Comparison of ENCODE assay signal across 8 cellular contexts in genomic region chr17:47621293-47622178, GRCh38. TPM values are rescaled to one million over a fixed set of nuclear protein-coding genes. Genes with fewer than 3 reads are reported as not detected.
DNase-seq lines count a peak whose midpoint lies in the region; ATAC-seq, FAIRE-seq and TF ChIP-seq lines count a peak whose summit lies in the region.

No MANE protein-coding gene starts in this region.

- H4K8ac ChIP-seq in H1 (ENCODE audit: extremely low read depth, insufficient read depth, low read length) = no peak overlapping the region

- peak overlapping the region; percentile 28 for H3K4me3 Mint-ChIP-seq in natural killer cell

- H3K56ac ChIP-seq in H1 (replicated peaks; ENCODE audit: insufficient read length, low read depth, low read length) = no peak overlapping the region

- no peak for TF ChIP-seq POLR2A in H1 (IDR thresholded peaks at IDR 0.05; ENCODE audit: control extremely low read depth in 1 of 2, low read depth in 2 of 2, low read length in 2 of 2)

- WGBS in H1 (ENCODE audit: extremely low coverage in 1 of 2, insufficient coverage in 1 of 2, insufficient read length in 1 of 2, insufficient replicate concordance in 2 of 2, low coverage in 1 of 2, low lambda C conversion rate in 2 of 2, missing lambda C conversion rate in 1 of 2), 2 experiments = 59% methylated on average over 9 of the region's 9 CpGs; no CpG with 5 or more reads in 1 of the 2 experiments

- H2AK5ac ChIP-seq in H1 (ENCODE audit: low read depth, low read length) = no peak overlapping the region

- peaks cover 1 to 3% of the 10 kb centered on the region in 2 experiments for H4K20me1 ChIP-seq in H1 (replicated peaks in 1 of 2; ENCODE audit: control insufficient read depth in 1 of 2, insufficient read depth in 2 of 2, low read length in 2 of 2)

- no peaks in the 10 kb centered on the region for H3K79me2 ChIP-seq in H1 (ENCODE audit: control insufficient read depth in 1 of 2, insufficient read depth in 2 of 2, low read length in 2 of 2)

- no peak overlapping the region for H3K14ac ChIP-seq in H1 (ENCODE audit: insufficient read length)

- no peak overlapping the region for H2BK120ac ChIP-seq in H1 (replicated peaks; ENCODE audit: low read depth, low read length)

- no peak overlapping the region for H3K27ac ChIP-seq in H1 (ENCODE audit: low read depth, low read length)

- CTCF ChIA-PET in H1 (lab: Charles Lee; ENCODE audit: partially characterized antibody) = interaction anchor here (1.8 kb wide), 1 partner anchor 13 kb away, joined by 5 read pairs; no protein-coding TSS in a partner anchor

- H2AFZ ChIP-seq in H1 (ENCODE audit: low read length) = no peak overlapping the region

- H3K18ac ChIP-seq in H1 (ENCODE audit: extremely low read depth, low read length) = no peak overlapping the region

- intact Hi-C loops in natural killer cell (cut with micrococcal nuclease) = no loop called here

- H3K4me1 Mint-ChIP-seq in natural killer cell = no peaks in the 10 kb centered on the region

- no peak overlapping the region for H4K5ac ChIP-seq in H1 (ENCODE audit: insufficient read length, low read depth, low read length)

- TF ChIP-seq RAD21 in H1 (IDR thresholded peaks at IDR 0.05 in 1 of 2, conservative IDR thresholded peaks at IDR 0.05 in 1 of 2; ENCODE audit: low read depth in 2 of 2, low read length in 2 of 2) = no peak

- no peak overlapping the region for H2BK12ac ChIP-seq in H1 (ENCODE audit: low read depth, low read length)

- no peak for TF ChIP-seq EP300 in H1 (IDR thresholded peaks at IDR 0.05; ENCODE audit: borderline replicate concordance in 1 of 2, low read depth in 2 of 2, low read length in 2 of 2)

- peak; percentile 69 for FAIRE-seq in H1 (lab: Jason Lieb, UNC)

- DNase-seq in Caki2 (ENCODE audit: low read depth) = peak; percentile 80
- peak; percentile 20 for DNase-seq in NCI-H69 (lab: John Stamatoyannopoulos, UW)
- peak in 1 of 2 experiments; percentile 41 for DNase-seq in H1 (ENCODE audit: low read depth in 1 of 2, low spot score in 2 of 2)
- DNase-seq in natural killer cell = no peak
- DNase-seq in activated T-cell treated with anti-CD3 and anti-CD28 coated beads for 4 hours = no peak

- no peak overlapping the region for H3K9ac ChIP-seq in H1 (replicated peaks in 1 of 4; ENCODE audit: extremely low read depth in 1 of 4, low read depth in 3 of 4, low read length in 3 of 4)

- H3K27me3 ChIP-seq in H1 (replicated peaks in 1 of 4; ENCODE audit: control insufficient read depth in 3 of 4, extremely low read depth in 1 of 4, insufficient read depth in 3 of 4, low read length in 3 of 4) = no peaks in the 10 kb centered on the region

- no peak overlapping the region for H3K4me3 ChIP-seq in H1 (ENCODE audit: extremely low read depth in 1 of 4, insufficient read depth in 2 of 4, low read depth in 3 of 4, low read length in 4 of 4)

- no peak overlapping the region for H2BK5ac ChIP-seq in H1 (ENCODE audit: low read depth, low read length)

- no peak overlapping the region for H4K91ac ChIP-seq in H1 (replicated peaks; ENCODE audit: insufficient read length, low read length)

- no peaks in the 10 kb centered on the region for H3K9me3 ChIP-seq in H1 (ENCODE audit: insufficient read depth in 2 of 2, low read depth in 1 of 2, low read length in 1 of 2)

- peaks cover 8 to 63% (median 22%) of the 10 kb centered on the region in 4 experiments for H3K36me3 ChIP-seq in H1 (ENCODE audit: control insufficient read depth in 2 of 4, insufficient read depth in 4 of 4, low read length in 3 of 4)

- H3K27ac Mint-ChIP-seq in natural killer cell = peak overlapping the region in 1 of 2 donors; percentile 34

- TF ChIP-seq CTCF in H1 (IDR thresholded peaks at IDR 0.05; ENCODE audit: control extremely low read depth in 1 of 3, insufficient read depth in 1 of 3, low read depth in 1 of 3, low read length in 3 of 3) (peak in 1 of 3 experiments; percentile 3; a peak in 1 of 4 replicates), natural killer cell (IDR thresholded peaks at IDR 0.05) (no peak)

- no peak overlapping the region for H2BK15ac ChIP-seq in H1 (ENCODE audit: low read length)

- POLR2A ChIA-PET in H1 (lab: Charles Lee; ENCODE audit: partially characterized antibody) = no interaction called here

- no peaks in the 10 kb centered on the region; a peak in 1 of 7 replicates for H3K4me1 ChIP-seq in H1 (replicated peaks in 1 of 4; ENCODE audit: control insufficient read depth in 3 of 4, insufficient read depth in 4 of 4, low read length in 3 of 4)

- no peak overlapping the region for H3K23ac ChIP-seq in H1 (ENCODE audit: insufficient read length)

- H3K27me3 Mint-ChIP-seq in natural killer cell (ENCODE audit: low read depth in 2 of 2) = no peaks in the 10 kb centered on the region

- no peak overlapping the region for H3K4ac ChIP-seq in H1 (replicated peaks; ENCODE audit: insufficient read length, low read depth, low read length)

- H3K9me3 Mint-ChIP-seq in natural killer cell = no peaks in the 10 kb centered on the region

- no peak overlapping the region for H2BK20ac ChIP-seq in H1 (ENCODE audit: low read length)

- ATAC-seq in natural killer cell (peak; percentile 54 to 68 (median 56)), GM18870 (IDR thresholded peaks at IDR 0.05; ENCODE audit: unreplicated experiment) (no peak), HG02642 (IDR thresholded peaks at IDR 0.05; ENCODE audit: poor library complexity, unreplicated experiment) (no peak), HG02852 (IDR thresholded peaks at IDR 0.05; ENCODE audit: unreplicated experiment) (no peak)

- in situ Hi-C loops in Caki2 (cut with HindIII; ENCODE audit: low pct_unique_long_range_greater_than_20kb, low sequenced_read_pairs) = no loop called here

- peaks cover 11% of the 10 kb centered on the region for H3K36me3 Mint-ChIP-seq in natural killer cell

- H3K4me2 ChIP-seq in H1 (ENCODE audit: insufficient read depth in 1 of 2, low read depth in 2 of 2, low read length in 2 of 2) = no peak overlapping the region

- no peaks in the 10 kb centered on the region for H3K79me1 ChIP-seq in H1 (ENCODE audit: low read depth, low read length)

- H3K23me2 ChIP-seq in H1 (ENCODE audit: low read depth, low read length) = no peaks in the 10 kb centered on the region

TF ChIP-seq in H1, 55 proteins besides CTCF, POLR2A, EP300 and RAD21:
- TF ChIP-seq YY1 (IDR thresholded peaks at IDR 0.05; ENCODE audit: low read depth, low read length) (peak; percentile 75; the same call in 1 of the 2 replicates), CHD2 (IDR thresholded peaks at IDR 0.05; ENCODE audit: low read length) (no peak), SRF (IDR thresholded peaks at IDR 0.05; ENCODE audit: low read depth, low read length) (no peak), KDM5A (IDR thresholded peaks at IDR 0.05; ENCODE audit: low read length) (no peak)

RNA-seq across cellular contexts. Expression of gene KPNB1, which starts 28.2 kb away (rescaled TPM):
- total RNA-seq in Caki2 (2014; rRNA removed; shearing (Covaris generic); ENCODE audit: low replicate concordance) = 188 and 192 TPM in 2 replicates
- 625 and 635 TPM in 2 replicates for total RNA-seq in H1 (2021; fragmentation: NEBNext Ultra II Directional; extraction: Animal tissue kit (Norgen Biotek cat#: 25700))
- 142 and 171 TPM in 2 replicates for polyA plus RNA-seq in H1 (2011; rRNA removed)
- polyA plus RNA-seq in H1 (2011; cell fraction: cytosol; rRNA removed) = 209 TPM
- 433 TPM for polyA plus RNA-seq in H1 (2011; cell fraction: nucleus; rRNA removed)
- polyA plus RNA-seq in H1 (2012, experiment 1 of 2) = 357 to 670 TPM (median 408 TPM) in 4 replicates
- polyA plus RNA-seq in H1 (2012, experiment 2 of 2) = 16.3 TPM
- polyA plus RNA-seq in H1 (2013, experiment 1 of 2) = 602 TPM
- 545 TPM for polyA plus RNA-seq in H1 (2013, experiment 2 of 2)
- polyA minus RNA-seq in H1 (2011; rRNA and poly(A)+ RNA removed) = 512 and 884 TPM in 2 replicates
- 185 TPM for polyA minus RNA-seq in H1 (2011; cell fraction: cytosol; rRNA and poly(A)+ RNA removed)
- polyA minus RNA-seq in H1 (2011; cell fraction: nucleus; rRNA and poly(A)+ RNA removed) = 342 TPM
- total RNA-seq in natural killer cell = 100 to 1,000 TPM; 236 to 273 (median 259) TPM

Comparison
In these comparisons a context has a peak if more than half of its experiments do, and no peak if none do; other contexts are left out.
1. DNase-seq: peak in Caki2 (single experiment) and NCI-H69 (single experiment); none in natural killer cell (single experiment) and activated T-cell treated with anti-CD3 and anti-CD28 coated beads for 4 hours (single experiment).
2. ATAC-seq: peak in natural killer cell (3 of 3); none in GM18870 (single experiment), HG02642 (single experiment) and HG02852 (single experiment).